Comparison of ENCODE assay signal across 11 cellular contexts in the genomic region with DNA sequence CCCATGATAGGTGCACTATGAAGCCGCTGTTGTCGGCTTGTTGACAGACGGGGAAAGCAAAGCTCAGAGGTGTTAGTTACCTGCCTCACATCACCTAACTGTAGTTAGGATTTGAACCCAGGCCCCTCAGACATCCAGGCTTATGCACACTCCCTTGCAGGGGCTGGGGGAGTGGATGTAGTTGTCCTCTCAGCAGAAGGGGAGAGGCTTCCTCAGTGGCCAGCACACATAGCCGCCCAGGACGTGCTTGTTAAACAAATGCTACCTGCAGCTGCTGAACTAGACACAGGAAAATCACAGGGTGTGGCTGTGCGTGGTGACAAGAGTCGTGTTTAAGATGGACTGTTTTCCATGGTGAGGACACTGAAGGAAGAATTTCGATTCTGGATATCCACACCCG.
"Had no signal": no experiment of that assay in that cellular context is flagged by ENCODE, and none has a peak within 500 bp of the region (broad histone marks: within the 10 kb centered on the region; RNA-seq: fewer than 3 reads in every experiment).

No MANE protein-coding gene starts in this region.

- DNase-seq: activated naive CD4-positive, alpha-beta T cell treated with anti-CD3 and anti-CD28 coated beads, Interleukin-2, amount 50 U/mL, for 16 hours; adrenal gland; brain microvascular endothelial cell; mammary epithelial cell; nephron progenitor cell; right cardiac atrium; stimulated activated CD4-positive, alpha-beta T cell treated with anti-CD3 and anti-CD28 coated beads, Interleukin-2, amount 100 ng/mL, for 24 hours; stimulated activated naive B cell treated with anti-CD40 and anti-IgM and Interleukin-4, amounts not matched to agents 10 μg/mL and 1 μg/mL and 100 μg/mL, for 72 hours had no signal

- H3K4me1 ChIP-seq: adrenal gland had no signal

- H3K4me3 ChIP-seq: adrenal gland, esophagus muscularis mucosa, tibial nerve had no signal

- H3K27me3 ChIP-seq: adrenal gland, esophagus muscularis mucosa, tibial nerve had no signal

- H3K27ac ChIP-seq: adrenal gland, brain microvascular endothelial cell had no signal

- ATAC-seq: activated CD4-positive, CD25-positive, alpha-beta regulatory T cell treated with anti-CD3 and anti-CD28 coated beads, Interleukin-2, amount 50 U/mL, for 24 hours; right cardiac atrium; stimulated activated naive B cell treated with anti-CD40 and anti-IgM and Interleukin-4, amounts not matched to agents 10 μg/mL and 1 μg/mL and 100 μg/mL, for 72 hours had no signal

- H3K36me3 ChIP-seq: adrenal gland, brain microvascular endothelial cell, esophagus muscularis mucosa had no signal

- H3K9me3 ChIP-seq: adrenal gland, esophagus muscularis mucosa, tibial nerve had no signal
